ENCODE assay signal across 13 cellular contexts in the genomic region with DNA sequence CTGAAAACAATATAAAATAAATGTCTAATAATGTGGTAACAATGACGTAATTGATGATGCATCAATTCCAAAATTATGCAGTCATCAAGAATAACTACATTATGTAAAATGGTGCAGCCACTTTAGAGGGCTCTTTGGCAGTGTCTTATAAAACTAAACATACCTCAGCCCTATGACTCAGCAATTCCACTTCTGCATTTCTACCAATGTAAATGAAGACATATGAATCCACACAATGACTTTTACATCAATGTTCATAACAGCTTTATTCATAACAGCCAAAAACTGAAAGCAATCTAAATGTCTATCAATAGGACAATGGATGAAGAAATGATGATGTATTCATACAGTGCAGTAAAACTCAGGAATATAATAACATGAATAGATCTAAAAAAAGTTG.
A peak's percentile ranks its signal among the peaks of the same experiment; 100 is the strongest.
DNase-seq lines count a peak whose midpoint lies in the region; ATAC-seq and TF ChIP-seq lines count a peak whose summit lies in the region.
"Had no signal": no experiment of that assay in that cellular context is flagged by ENCODE, and none has a peak within 500 bp of the region (broad histone marks: within the 10 kb centered on the region; RNA-seq: fewer than 3 reads in every experiment).

No MANE protein-coding gene starts in this region.

- ATAC-seq in GM18517 (IDR thresholded peaks at IDR 0.05; ENCODE audit: unreplicated experiment) = no peak

- no peak overlapping the region for H3K4me3 ChIP-seq in HFF-Myc (replicated peaks; ENCODE audit: low read depth, low read length)
- H3K4me3 ChIP-seq in cardiac fibroblast (replicated peaks in 1 of 2; ENCODE audit: low read depth in 2 of 2, low read length in 2 of 2) = no peak overlapping the region
- no peak overlapping the region for H3K4me3 ChIP-seq in H7 (ENCODE audit: insufficient read depth, low read depth, low read length)
- H3K4me3 ChIP-seq: ascending aorta, skin epidermis, suprapubic skin had no signal

- TF ChIP-seq CTCF in AG09319 (IDR thresholded peaks at IDR 0.05; ENCODE audit: low read depth, low read length) (no peak), HFF-Myc (IDR thresholded peaks at IDR 0.05; ENCODE audit: low read depth, low read length, missing control alignments) (no peak), cardiac fibroblast (IDR thresholded peaks at IDR 0.05; ENCODE audit: low read depth, low read length) (no peak)

- DNase-seq in AG09319 (ENCODE audit: extremely low read depth, low read depth) (peak; percentile 14), HFF-Myc (ENCODE audit: extremely low read depth, low read depth) (peak; percentile 66), NAMALWA (ENCODE audit: low spot score) (peak; percentile 15), cardiac fibroblast (ENCODE audit: low read depth in 2 of 2) (peak; percentile 70 to 93), middle frontal gyrus (ENCODE audit: extremely low spot score, low spot score) (no peak), hippocampal formation (lab: John Stamatoyannopoulos, UW) (no peak), H7 (no peak)
- DNase-seq: CD4-positive, alpha-beta T cell; NCI-H1436 treated with DMSO at 0.1 percent for 48 hours had no signal

- H3K27me3 ChIP-seq in H7 (ENCODE audit: control insufficient read depth, insufficient read depth, low read length) = no peaks in the 10 kb centered on the region
- H3K27me3 ChIP-seq: ascending aorta, suprapubic skin had no signal

- no peaks in the 10 kb centered on the region for H3K36me3 ChIP-seq in H7 (replicated peaks; ENCODE audit: control insufficient read depth, insufficient read depth, low read length)
- H3K36me3 ChIP-seq: ascending aorta, suprapubic skin had no signal

Comparison
In these comparisons a context has a peak if more than half of its experiments do, and no peak if none do; other contexts are left out.
1. DNase-seq: peak in AG09319 (single experiment), HFF-Myc (single experiment), NAMALWA (single experiment) and cardiac fibroblast (2 of 2); none in middle frontal gyrus (single experiment), hippocampal formation (0 of 2) and H7 (single experiment).